Comparison of ENCODE assay signal across 8 cellular contexts in genomic region chr11:1263036-1263435, GRCh38. TPM values are rescaled to one million over a fixed set of nuclear protein-coding genes. Genes with fewer than 3 reads are reported as not detected.
DNase-seq lines count a peak whose midpoint lies in the region; ATAC-seq and TF ChIP-seq lines count a peak whose summit lies in the region.

No MANE protein-coding gene starts in this region.

- peak overlapping the region; percentile 76 for H3K4me3 Mint-ChIP-seq in activated CD8-positive, alpha-beta memory T cell treated with anti-CD3 and anti-CD28 coated beads, Interleukin-2, amount 10 ng/mL, durations not matched to agents 7 days and 5 days
- H3K4me3 Mint-ChIP-seq in type B pancreatic cell = peak overlapping the region; percentile 81

- CTCF ChIA-PET in activated CD8-positive, alpha-beta memory T cell treated with anti-CD3 and anti-CD28 coated beads, Interleukin-2, amount 10 ng/mL, durations not matched to agents 7 days and 5 days (lab: Charles Lee) = interaction anchor here (1.1 to 1.7 kb wide), 2 partner anchors 65 to 253 kb away, joined by 4 to 6 read pairs; no protein-coding TSS in a partner anchor

- peak overlapping the region; percentile 91 for H3K27ac Mint-ChIP-seq in activated CD8-positive, alpha-beta memory T cell treated with anti-CD3 and anti-CD28 coated beads, Interleukin-2, amount 10 ng/mL, durations not matched to agents 7 days and 5 days
- H3K27ac Mint-ChIP-seq in activated naive CD4-positive, alpha-beta T cell treated with anti-CD3 and anti-CD28 coated beads, Interleukin-2, amount 50 U/mL, for 72 hours = peak overlapping the region in 1 of 2 donors; percentile 94
- H3K27ac Mint-ChIP-seq in type B pancreatic cell = peak overlapping the region; percentile 55

- peaks cover 6% of the 10 kb centered on the region for H3K36me3 Mint-ChIP-seq in activated CD8-positive, alpha-beta memory T cell treated with anti-CD3 and anti-CD28 coated beads, Interleukin-2, amount 10 ng/mL, durations not matched to agents 7 days and 5 days
- H3K36me3 Mint-ChIP-seq in activated naive CD4-positive, alpha-beta T cell treated with anti-CD3 and anti-CD28 coated beads, Interleukin-2, amount 50 U/mL, for 72 hours = peaks cover 5 to 21% of the 10 kb centered on the region in 2 donors
- H3K36me3 Mint-ChIP-seq in type B pancreatic cell = peaks cover 4% of the 10 kb centered on the region

- peak; percentile 47 for DNase-seq in activated CD8-positive, alpha-beta memory T cell treated with anti-CD3 and anti-CD28 coated beads, Interleukin-2, amount 10 ng/mL, durations not matched to agents 7 days and 5 days
- no peak for DNase-seq in activated CD8-positive, alpha-beta memory T cell treated with anti-CD3 and anti-CD28 coated beads, Interleukin-2, amount 50 U/mL, for 48 hours
- peak in 1 of 2 donors; percentile 10 for DNase-seq in activated naive CD4-positive, alpha-beta T cell treated with anti-CD3 and anti-CD28 coated beads, Interleukin-2, amount 50 U/mL, for 72 hours (ENCODE audit: low spot score in 2 of 2)
- DNase-seq in type B pancreatic cell (ENCODE audit: extremely low spot score, unreplicated experiment) (no peak), cerebellar cortex (ENCODE audit: low spot score) (no peak), putamen (ENCODE audit: low spot score) (no peak)

- H3K27me3 Mint-ChIP-seq in activated CD8-positive, alpha-beta memory T cell treated with anti-CD3 and anti-CD28 coated beads, Interleukin-2, amount 10 ng/mL, durations not matched to agents 7 days and 5 days = no peaks in the 10 kb centered on the region
- H3K27me3 Mint-ChIP-seq in type B pancreatic cell = peaks cover 3% of the 10 kb centered on the region

- H3K9me3 Mint-ChIP-seq in activated CD8-positive, alpha-beta memory T cell treated with anti-CD3 and anti-CD28 coated beads, Interleukin-2, amount 10 ng/mL, durations not matched to agents 7 days and 5 days (ENCODE audit: low read depth) = peaks cover 9% of the 10 kb centered on the region
- H3K9me3 Mint-ChIP-seq in activated naive CD4-positive, alpha-beta T cell treated with anti-CD3 and anti-CD28 coated beads, Interleukin-2, amount 50 U/mL, for 72 hours = peaks cover 4 to 18% of the 10 kb centered on the region in 2 donors
- H3K9me3 Mint-ChIP-seq in type B pancreatic cell = peaks cover 5% of the 10 kb centered on the region

- no peak for TF ChIP-seq CTCF in type B pancreatic cell (conservative IDR thresholded peaks at IDR 0.05)

- peaks cover 12% of the 10 kb centered on the region for H3K4me1 Mint-ChIP-seq in activated CD8-positive, alpha-beta memory T cell treated with anti-CD3 and anti-CD28 coated beads, Interleukin-2, amount 10 ng/mL, durations not matched to agents 7 days and 5 days
- H3K4me1 Mint-ChIP-seq in type B pancreatic cell (ENCODE audit: unreplicated experiment) = peaks cover 10% of the 10 kb centered on the region

- ATAC-seq in activated CD8-positive, alpha-beta memory T cell treated with anti-CD3 and anti-CD28 coated beads, Interleukin-2, amount 10 ng/mL, durations not matched to agents 7 days and 5 days = peak; percentile 34
- peak; percentile 29 to 45 for ATAC-seq in activated naive CD4-positive, alpha-beta T cell treated with anti-CD3 and anti-CD28 coated beads, Interleukin-2, amount 50 U/mL, for 72 hours
- ATAC-seq in HG03565 (IDR thresholded peaks at IDR 0.05; ENCODE audit: unreplicated experiment) = no peak

- H3K27ac ChIP-seq in layer of hippocampus (ENCODE audit: low read depth, low read length) = peak overlapping the region; percentile 30

- H3K27me3 ChIP-seq in layer of hippocampus (ENCODE audit: control insufficient read depth, insufficient read depth, low read length) = no peaks in the 10 kb centered on the region

RNA-seq across cellular contexts. Expression of gene MUC5B, which starts 40.2 kb away (rescaled TPM):
- total RNA-seq in activated CD8-positive, alpha-beta memory T cell treated with anti-CD3 and anti-CD28 coated beads, Interleukin-2, amount 10 ng/mL, durations not matched to agents 7 days and 5 days = not detected
- not detected for total RNA-seq in activated naive CD4-positive, alpha-beta T cell treated with anti-CD3 and anti-CD28 coated beads, Interleukin-2, amount 50 U/mL, for 72 hours
- 0.48 and 2.0 TPM in 2 replicates for total RNA-seq in type B pancreatic cell (ENCODE audit: low replicate concordance)

RNA-seq across cellular contexts. Expression of gene TOLLIP, which starts 46.4 kb away (rescaled TPM):
- 10 to 100 TPM; 33.3 to 35.8 TPM for total RNA-seq in activated CD8-positive, alpha-beta memory T cell treated with anti-CD3 and anti-CD28 coated beads, Interleukin-2, amount 10 ng/mL, durations not matched to agents 7 days and 5 days
- 10 to 100 TPM; 29.5 to 36.1 TPM for total RNA-seq in activated naive CD4-positive, alpha-beta T cell treated with anti-CD3 and anti-CD28 coated beads, Interleukin-2, amount 50 U/mL, for 72 hours
- 49.2 and 65.1 TPM in 2 replicates for total RNA-seq in type B pancreatic cell (ENCODE audit: low replicate concordance)
